8 cellular contexts compared by ENCODE assay signal in the genomic region with DNA sequence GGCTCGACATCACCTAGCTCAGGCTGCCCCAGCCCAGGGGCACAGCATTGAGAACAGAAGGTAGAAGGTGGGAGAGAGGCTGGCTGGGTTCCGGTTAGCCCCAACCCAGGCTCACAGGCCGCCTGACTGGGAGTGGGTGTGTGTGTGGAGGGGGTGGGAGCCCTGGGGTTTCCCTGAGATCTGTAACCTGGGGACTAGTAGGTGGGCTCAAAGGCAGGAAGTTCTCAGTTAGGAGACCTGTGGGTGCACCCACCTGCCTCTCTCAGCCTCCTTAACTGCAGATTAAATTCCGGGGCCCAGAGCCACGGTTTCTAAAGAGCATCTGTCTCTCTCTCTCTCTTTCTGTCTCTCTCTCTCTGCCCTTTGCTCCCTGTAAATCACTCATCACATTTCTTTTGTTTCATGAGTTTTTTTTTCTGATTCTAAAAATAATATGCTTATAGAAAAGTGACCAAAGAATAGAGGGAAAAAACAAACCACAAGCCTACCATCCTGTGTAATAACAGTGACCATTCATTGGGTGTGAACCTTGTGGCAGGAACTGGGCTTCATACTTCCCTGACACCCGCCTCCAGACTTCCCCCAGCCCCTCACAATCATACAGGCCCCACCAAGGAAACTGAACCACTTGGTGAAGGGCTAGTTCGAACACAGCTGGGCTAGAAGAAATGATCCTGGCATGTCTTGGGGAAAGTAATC.
A peak's percentile ranks its signal among the peaks of the same experiment; 100 is the strongest.
DNase-seq lines count a peak whose midpoint lies in the region; ATAC-seq and TF ChIP-seq lines count a peak whose summit lies in the region.

No MANE protein-coding gene starts in this region.

- DNase-seq in SW480 (ENCODE audit: low spot score), result peak; percentile 69
- peak; percentile 75 for DNase-seq in myocyte (ENCODE audit: low read depth)
- no peak for DNase-seq in NCI-H187 (lab: John Stamatoyannopoulos, UW)
- DNase-seq in RKO (ENCODE audit: low spot score), result no peak
- DNase-seq in head of caudate nucleus, result no peak
- no peak for DNase-seq in progenitor cell of endocrine pancreas (ENCODE audit: low spot score, unreplicated experiment)

- ATAC-seq in GM18520 (IDR thresholded peaks at IDR 0.05; ENCODE audit: unreplicated experiment) (peak; percentile 67), HG02588 (IDR thresholded peaks at IDR 0.05; ENCODE audit: unreplicated experiment) (peak; percentile 83)

- H3K36me3 Mint-ChIP-seq in progenitor cell of endocrine pancreas (ENCODE audit: insufficient read depth), result no peaks in the 10 kb centered on the region

- no peak overlapping the region for H3K4me3 Mint-ChIP-seq in progenitor cell of endocrine pancreas (ENCODE audit: low read depth)

- H3K9me3 Mint-ChIP-seq in progenitor cell of endocrine pancreas (ENCODE audit: low read depth), result peaks cover 6% of the 10 kb centered on the region

- no peaks in the 10 kb centered on the region for H3K27me3 Mint-ChIP-seq in progenitor cell of endocrine pancreas

- TF ChIP-seq CTCF in progenitor cell of endocrine pancreas (IDR thresholded peaks at IDR 0.05; ENCODE audit: unreplicated experiment), result no peak

- intact Hi-C loops in head of caudate nucleus (cut with DNase I), result no loop called here

- peaks cover 16% of the 10 kb centered on the region for H3K4me1 Mint-ChIP-seq in progenitor cell of endocrine pancreas (ENCODE audit: low read depth)

- H3K27ac Mint-ChIP-seq in progenitor cell of endocrine pancreas, result no peak overlapping the region

Comparison
In these comparisons a context has a peak if more than half of its experiments do, and no peak if none do; other contexts are left out.
1. DNase-seq: peak in SW480 (single experiment) and myocyte (single experiment); none in NCI-H187 (0 of 2), RKO (single experiment), head of caudate nucleus (0 of 42) and progenitor cell of endocrine pancreas (single experiment).